In genomic region chr21:29477347-29477746, GRCh38 we compare ENCODE assay signal across 11 cellular contexts.
"Had no signal": no experiment of that assay in that cellular context is flagged by ENCODE, and none has a peak within 500 bp of the region (broad histone marks: within the 10 kb centered on the region; RNA-seq: fewer than 3 reads in every experiment).

No MANE protein-coding gene starts in this region.

- H3K27me3 ChIP-seq: esophagus muscularis mucosa, neural progenitor cell, tibial artery, vagina had no signal

- H3K4me2 ChIP-seq: neural progenitor cell had no signal

- DNase-seq: activated B cell treated with CpG ODN at 0.5 μM for 24 hours; activated CD4-positive, alpha-beta T cell treated with anti-CD3 and anti-CD28 coated beads, Interleukin-2, amount 10 ng/mL, durations not matched to agents 7 days and 5 days; activated T-cell treated with anti-CD3 and anti-CD28 coated beads for 4 hours; kidney; T-helper 17 cell; tibial artery had no signal

- H3K9me3 ChIP-seq: esophagus muscularis mucosa, tibial artery, vagina had no signal

- H3K27ac ChIP-seq: esophagus muscularis mucosa, neural progenitor cell, parathyroid adenoma, tibial artery, vagina had no signal

- H3K4me1 ChIP-seq: neural progenitor cell, parathyroid adenoma had no signal

- H2AFZ ChIP-seq: parathyroid adenoma had no signal

- H3K9ac ChIP-seq: neural progenitor cell, parathyroid adenoma had no signal

- H3K36me3 ChIP-seq: esophagus muscularis mucosa, neural progenitor cell, tibial artery, vagina had no signal

- ATAC-seq: T-helper 17 cell had no signal

- H3K4me3 ChIP-seq: esophagus muscularis mucosa, neural progenitor cell, skin epidermis, tibial artery, vagina had no signal
